Comparison of ENCODE assay signal across 10 cellular contexts in genomic region chr3:43153189-43154083, GRCh38. TPM values are rescaled to one million over a fixed set of nuclear protein-coding genes. Genes with fewer than 3 reads are reported as not detected.
DNase-seq lines count a peak whose midpoint lies in the region; ATAC-seq and TF ChIP-seq lines count a peak whose summit lies in the region.
"Had no signal": no experiment of that assay in that cellular context is flagged by ENCODE, and none has a peak within 500 bp of the region (broad histone marks: within the 10 kb centered on the region; RNA-seq: fewer than 3 reads in every experiment).

No MANE protein-coding gene starts in this region.

- H3K36me3 ChIP-seq in esophagus muscularis mucosa (no peaks in the 10 kb centered on the region), mesenchymal stem cell (ENCODE audit: control insufficient read depth in 1 of 2, insufficient read depth in 2 of 2, low read depth in 1 of 2, low read length in 2 of 2) (no peaks in the 10 kb centered on the region), upper lobe of left lung (no peaks in the 10 kb centered on the region), SJCRH30 (no peaks in the 10 kb centered on the region)

- H3K4me3 Mint-ChIP-seq in WTC11: no peak overlapping the region
- H3K4me3 Mint-ChIP-seq: dendritic cell treated with granulocyte-macrophage colony-stimulating factor and Interleukin-4, amounts not matched to agents 40 ng/mL and 50 ng/mL, for 4 days; naive thymus-derived CD4-positive, alpha-beta T cell had no signal

- H3K4me1 ChIP-seq in esophagus muscularis mucosa: peaks cover 10 to 36% (median 23%) of the 10 kb centered on the region in 4 donors
- H3K4me1 ChIP-seq in mesenchymal stem cell (ENCODE audit: control insufficient read depth, insufficient read depth, low read depth, low read length): no peaks in the 10 kb centered on the region
- peaks cover 0 to 2% (median 0%) of the 10 kb centered on the region in 4 donors for H3K4me1 ChIP-seq in upper lobe of left lung
- no peaks in the 10 kb centered on the region for H3K4me1 ChIP-seq in SJCRH30

- no peak overlapping the region for H2BK15ac ChIP-seq in mesenchymal stem cell (ENCODE audit: low read depth, poor library complexity, severe bottlenecking)

- no peak overlapping the region for H4K91ac ChIP-seq in mesenchymal stem cell (ENCODE audit: low read length)

- no peaks in the 10 kb centered on the region for H3K79me1 ChIP-seq in mesenchymal stem cell (replicated peaks; ENCODE audit: low read length, poor library complexity, severe bottlenecking)

- H3K4me3 ChIP-seq in esophagus muscularis mucosa (no peak overlapping the region), mesenchymal stem cell (ENCODE audit: insufficient read depth in 1 of 2, low read depth in 1 of 2, low read length in 2 of 2) (peak overlapping the region in 1 of 2 experiments; percentile 24), upper lobe of left lung (no peak overlapping the region), SJCRH30 (no peak overlapping the region)

- no peak overlapping the region for H3K18ac ChIP-seq in mesenchymal stem cell (ENCODE audit: low read depth in 1 of 2, low read length in 2 of 2)

- H3K4me2 ChIP-seq in mesenchymal stem cell (ENCODE audit: low read length, poor library complexity, severe bottlenecking): no peak overlapping the region

- peak; percentile 54 to 89 for ATAC-seq in upper lobe of left lung (ENCODE audit: low FRiP score in 2 of 2)
- no peak for ATAC-seq in GM19397 (IDR thresholded peaks at IDR 0.05; ENCODE audit: unreplicated experiment)
- no peak for ATAC-seq in HG03378 (IDR thresholded peaks at IDR 0.05; ENCODE audit: unreplicated experiment)
- ATAC-seq in WTC11: no peak; the same call in 1 of the 2 replicates
- ATAC-seq: naive thymus-derived CD4-positive, alpha-beta T cell had no signal

- peaks cover 16% of the 10 kb centered on the region for H3K27me3 Mint-ChIP-seq in WTC11 (ENCODE audit: low read depth)

- no peak for TF ChIP-seq EP300 in esophagus muscularis mucosa (IDR thresholded peaks at IDR 0.05)
- TF ChIP-seq EP300 in upper lobe of left lung (IDR thresholded peaks at IDR 0.05): no peak

- no peaks in the 10 kb centered on the region for H3K27me3 ChIP-seq in esophagus muscularis mucosa
- H3K27me3 ChIP-seq in mesenchymal stem cell (ENCODE audit: control insufficient read depth in 1 of 2, insufficient read depth in 1 of 2, low read length in 2 of 2): peaks cover 26 to 61% of the 10 kb centered on the region in 2 experiments
- no peaks in the 10 kb centered on the region for H3K27me3 ChIP-seq in upper lobe of left lung
- no peaks in the 10 kb centered on the region for H3K27me3 ChIP-seq in SJCRH30

- no peak overlapping the region for H3K23ac ChIP-seq in mesenchymal stem cell (ENCODE audit: low read length in 2 of 2)

- H2BK12ac ChIP-seq in mesenchymal stem cell (ENCODE audit: low read length in 2 of 2): no peak overlapping the region

- H3K27ac ChIP-seq in esophagus muscularis mucosa (replicated peaks in 1 of 4): peak overlapping the region; percentile 26 to 63 (median 53)
- H3K27ac ChIP-seq in mesenchymal stem cell (ENCODE audit: low read length, poor library complexity, severe bottlenecking): no peak overlapping the region
- H3K27ac ChIP-seq in upper lobe of left lung: no peak overlapping the region
- no peak overlapping the region for H3K27ac ChIP-seq in SJCRH30

- H3K9me3 Mint-ChIP-seq in WTC11: no peaks in the 10 kb centered on the region

- H2AK5ac ChIP-seq in mesenchymal stem cell (ENCODE audit: low read length, severe bottlenecking): no peak overlapping the region

- no peaks in the 10 kb centered on the region for H3K9me3 ChIP-seq in esophagus muscularis mucosa
- no peaks in the 10 kb centered on the region for H3K9me3 ChIP-seq in mesenchymal stem cell (ENCODE audit: control insufficient read depth, low read length)
- H3K9me3 ChIP-seq in upper lobe of left lung: no peaks in the 10 kb centered on the region
- no peaks in the 10 kb centered on the region for H3K9me3 ChIP-seq in SJCRH30 (replicated peaks)

- H3K36me3 Mint-ChIP-seq in WTC11: no peaks in the 10 kb centered on the region

- TF ChIP-seq POLR2A in esophagus muscularis mucosa (IDR thresholded peaks at IDR 0.05; ENCODE audit: low read depth) (no peak), upper lobe of left lung (IDR thresholded peaks at IDR 0.05) (no peak)

- no peak overlapping the region for H2BK120ac ChIP-seq in mesenchymal stem cell (ENCODE audit: low read depth, low read length)

- no peak overlapping the region for H3K14ac ChIP-seq in mesenchymal stem cell (ENCODE audit: low read length in 2 of 2)

- no peak overlapping the region for H3K27ac Mint-ChIP-seq in WTC11
- H3K27ac Mint-ChIP-seq: dendritic cell treated with granulocyte-macrophage colony-stimulating factor and Interleukin-4, amounts not matched to agents 40 ng/mL and 50 ng/mL, for 4 days had no signal

- H4K8ac ChIP-seq in mesenchymal stem cell (ENCODE audit: low read length): no peak overlapping the region

- POLR2A ChIA-PET in WTC11 (lab: Charles Lee): no interaction called here

- intact Hi-C loops in esophagus muscularis mucosa (cut with DNase I): loop anchor here (2.0 to 5.0 kb wide), 2 partner anchors 51 to 193 kb away; no protein-coding TSS in a partner anchor

- H2BK5ac ChIP-seq in mesenchymal stem cell (ENCODE audit: low read depth, low read length, poor library complexity, severe bottlenecking): no peak overlapping the region

- H3K4ac ChIP-seq in mesenchymal stem cell (ENCODE audit: low read depth in 1 of 2, low read length in 2 of 2): no peak overlapping the region

- H3K4me1 Mint-ChIP-seq in WTC11: peaks cover 6% of the 10 kb centered on the region

- peak; percentile 42 for DNase-seq in NCI-H2107 treated with DMSO at 0.1 percent for 48 hours (lab: John Stamatoyannopoulos, UW; ENCODE audit: unreplicated experiment)
- DNase-seq in esophagus muscularis mucosa (ENCODE audit: extremely low spot score): peak; percentile 94
- DNase-seq in mesenchymal stem cell: peak; percentile 39
- peak in 1 of 2 donors; percentile 17 for DNase-seq in upper lobe of left lung
- DNase-seq in SJCRH30: no peak
- DNase-seq in WTC11 (ENCODE audit: low spot score): no peak

- 49% methylated on average over 13 of the region's 19 CpGs for WGBS in esophagus muscularis mucosa
- 76% methylated on average over 19 of the region's 19 CpGs for WGBS in mesenchymal stem cell
- 61 to 66% methylated on average over 16 to 19 of the region's 19 CpGs for WGBS in upper lobe of left lung, 2 donors

- H3K9ac ChIP-seq in mesenchymal stem cell (ENCODE audit: low read length): peak overlapping the region; percentile 65

- CTCF ChIA-PET in WTC11 (lab: Charles Lee): interaction anchor here (0.7 to 6.2 kb wide), 4 partner anchors 82 to 192 kb away, joined by 3 to 62 read pairs (median 4); no protein-coding TSS in a partner anchor

- peak in 1 of 3 experiments; percentile 24 for TF ChIP-seq CTCF in esophagus muscularis mucosa (IDR thresholded peaks at IDR 0.05)
- peak in 1 of 6 experiments; percentile 17 for TF ChIP-seq CTCF in upper lobe of left lung (IDR thresholded peaks at IDR 0.05)
- TF ChIP-seq CTCF in WTC11 (IDR thresholded peaks at IDR 0.05): no peak

- H2AFZ ChIP-seq in mesenchymal stem cell (ENCODE audit: low read depth, low read length): no peak overlapping the region

TF ChIP-seq in WTC11, 78 proteins besides CTCF, POLR2A, EP300 and RAD21 (continues in another document):
- no peak for TF ChIP-seq ELF4 (CRISPR knock-in tag; IDR thresholded peaks at IDR 0.05; ENCODE audit: low read depth)
- TF ChIP-seq IRF1 (CRISPR knock-in tag; IDR thresholded peaks at IDR 0.05): no peak
- TF ChIP-seq SMAD4 (CRISPR knock-in tag; IDR thresholded peaks at IDR 0.05): no peak
- TF ChIP-seq ZMAT4 (CRISPR knock-in tag; IDR thresholded peaks at IDR 0.05): no peak
- TF ChIP-seq, protein P1, sequence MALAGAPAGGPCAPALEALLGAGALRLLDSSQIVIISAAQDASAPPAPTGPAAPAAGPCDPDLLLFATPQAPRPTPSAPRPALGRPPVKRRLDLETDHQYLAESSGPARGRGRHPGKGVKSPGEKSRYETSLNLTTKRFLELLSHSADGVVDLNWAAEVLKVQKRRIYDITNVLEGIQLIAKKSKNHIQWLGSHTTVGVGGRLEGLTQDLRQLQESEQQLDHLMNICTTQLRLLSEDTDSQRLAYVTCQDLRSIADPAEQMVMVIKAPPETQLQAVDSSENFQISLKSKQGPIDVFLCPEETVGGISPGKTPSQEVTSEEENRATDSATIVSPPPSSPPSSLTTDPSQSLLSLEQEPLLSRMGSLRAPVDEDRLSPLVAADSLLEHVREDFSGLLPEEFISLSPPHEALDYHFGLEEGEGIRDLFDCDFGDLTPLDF (CRISPR knock-in tag; IDR thresholded peaks at IDR 0.05): no peak
- no peak for TF ChIP-seq NR3C1 (CRISPR knock-in tag; conservative IDR thresholded peaks at IDR 0.05; ENCODE audit: low read depth)

RNA-seq across cellular contexts. Expression of gene POMGNT2, which starts 47.6 kb away (rescaled TPM):
- total RNA-seq in esophagus muscularis mucosa (10 to 100 TPM; 22.4 to 39.6 (median 31.1) TPM), upper lobe of left lung (10 to 100 TPM; 10.5 to 25.1 (median 14.1) TPM), WTC11 (2021) (12.5 to 17.0 TPM (median 16.4 TPM) in 3 replicates)
- polyA plus RNA-seq in mesenchymal stem cell (2013, experiment 1 of 2): 7.2 TPM
- polyA plus RNA-seq in mesenchymal stem cell (2013, experiment 2 of 2): 7.2 TPM
- 1.3 and 1.8 TPM in 2 replicates for total RNA-seq in SJCRH30 (2014; rRNA removed; shearing (Covaris generic))

Comparison
In these comparisons a context has a peak if more than half of its experiments do, and no peak if none do; other contexts are left out.
1. DNase-seq: peak in NCI-H2107 treated with DMSO at 0.1 percent for 48 hours (single experiment), esophagus muscularis mucosa (single experiment) and mesenchymal stem cell (single experiment); none in SJCRH30 (0 of 2) and WTC11 (single experiment).
2. H3K27ac ChIP-seq: peak in esophagus muscularis mucosa (4 of 4); none in mesenchymal stem cell (single experiment), upper lobe of left lung (0 of 4) and SJCRH30 (single experiment).
3. ATAC-seq: peak in upper lobe of left lung (2 of 2); none in GM19397 (single experiment), HG03378 (single experiment) and WTC11 (single experiment).